Comparison of ENCODE assay signal across 28 cellular contexts in genomic region chr16:87025681-87026080, GRCh38.
A peak's percentile ranks its signal among the peaks of the same experiment; 100 is the strongest.
DNase-seq lines count a peak whose midpoint lies in the region; FAIRE-seq and TF ChIP-seq lines count a peak whose summit lies in the region.
"Had no signal": no experiment of that assay in that cellular context is flagged by ENCODE, and none has a peak within 500 bp of the region (broad histone marks: within the 10 kb centered on the region; RNA-seq: fewer than 3 reads in every experiment).

No MANE protein-coding gene starts in this region.

- no peaks in the 10 kb centered on the region for H3K36me3 ChIP-seq in endothelial cell of umbilical vein (ENCODE audit: control insufficient read depth in 2 of 2, extremely low read depth in 1 of 2, insufficient read depth in 2 of 2, low read length in 2 of 2)
- H3K36me3 ChIP-seq: BE2C; BLaER1; BLaER1 treated with 17β-estradiol and CSF1 and Interleukin-3, amounts not matched to agents 10 nM and 100 nM had no signal

- dilution Hi-C loops in endothelial cell of umbilical vein (cut with MboI; ENCODE audit: extremely low pct_ligation_motif_present, low sequenced_read_pairs) = no loop called here

- CTCF ChIA-PET in endothelial cell of umbilical vein (lab: Charles Lee) = interaction anchor here (1.0 to 6.2 kb wide), 2 partner anchors 8 to 462 kb away, joined by 3 to 28 read pairs; no protein-coding TSS in a partner anchor

- POLR2A ChIA-PET in endothelial cell of umbilical vein (lab: Charles Lee) = no interaction called here

- H3K4me1 ChIP-seq in endothelial cell of umbilical vein (ENCODE audit: control insufficient read depth, extremely low read depth, insufficient read depth, low read length) = no peaks in the 10 kb centered on the region
- H3K4me1 ChIP-seq: A549, BE2C, Caco-2 had no signal

- H3K9me1 ChIP-seq in endothelial cell of umbilical vein (replicated peaks; ENCODE audit: control insufficient read depth, extremely low read depth, insufficient read depth, low read length) = no peaks in the 10 kb centered on the region

- peak; percentile 18 for DNase-seq in endothelial cell of umbilical vein (ENCODE audit: low read depth, low spot score)
- DNase-seq in 8988T = no peak
- DNase-seq: ACHN; AML-193; BE2C; C1 segment of cervical spinal cord; Caco-2; Calu3; CD4-positive, alpha-beta memory T cell; CD4-positive, alpha-beta T cell; CD4-positive, CD25-positive, alpha-beta regulatory T cell; CD8-positive, alpha-beta memory T cell; CD8-positive, alpha-beta T cell; COR-L47; DMS 273 treated with DMSO at 0.1 percent for 48 hours; DMS153; DMS53; DMS79; DMS79 treated with DMSO at 0.1 percent for 48 hours; DND-41; EL had no signal

- TF ChIP-seq POLR2A in endothelial cell of umbilical vein (IDR thresholded peaks at IDR 0.05; ENCODE audit: low read depth, low read length) = no peak

- H3K27ac ChIP-seq in endothelial cell of umbilical vein (ENCODE audit: insufficient read depth, low read depth, low read length) = no peak overlapping the region
- H3K27ac ChIP-seq: 22Rv1; A549; BLaER1; BLaER1 treated with 17β-estradiol and CSF1 and Interleukin-3, amounts not matched to agents 10 nM and 100 nM; C4-2B had no signal

- H3K4me3 ChIP-seq in endothelial cell of umbilical vein (replicated peaks in 1 of 3; ENCODE audit: insufficient read depth in 1 of 3, low read depth in 1 of 3, low read length in 3 of 3) = no peak overlapping the region
- H3K4me3 ChIP-seq: A549; BLaER1; BLaER1 treated with 17β-estradiol and CSF1 and Interleukin-3, amounts not matched to agents 10 nM and 100 nM had no signal

- H4K20me1 ChIP-seq in endothelial cell of umbilical vein (replicated peaks; ENCODE audit: control insufficient read depth, extremely low read depth, insufficient read depth, low read length) = no peaks in the 10 kb centered on the region
- H4K20me1 ChIP-seq: BLaER1; BLaER1 treated with 17β-estradiol and CSF1 and Interleukin-3, amounts not matched to agents 10 nM and 100 nM had no signal

- H3K9me3 ChIP-seq in endothelial cell of umbilical vein (replicated peaks; ENCODE audit: control insufficient read depth, insufficient read depth, low read length) = no peaks in the 10 kb centered on the region
- H3K9me3 ChIP-seq: A549; BE2C; BLaER1; BLaER1 treated with 17β-estradiol and CSF1 and Interleukin-3, amounts not matched to agents 10 nM and 100 nM; Caco-2 had no signal

- no peaks in the 10 kb centered on the region for H3K79me2 ChIP-seq in endothelial cell of umbilical vein (ENCODE audit: control insufficient read depth, insufficient read depth, low read length)

- no peak for TF ChIP-seq CTCF in endothelial cell of umbilical vein (IDR thresholded peaks at IDR 0.05; ENCODE audit: extremely low read depth in 1 of 2, insufficient read depth in 1 of 2, low read depth in 1 of 2, low read length in 2 of 2)

- intact Hi-C loops in endothelial cell of umbilical vein (cut with micrococcal nuclease) = no loop called here

- FAIRE-seq in endothelial cell of umbilical vein (lab: Jason Lieb, UNC) = no peak
- FAIRE-seq: A204.1, A549, D721Med had no signal

- H2AFZ ChIP-seq in endothelial cell of umbilical vein (ENCODE audit: low read depth, low read length) = no peak overlapping the region

- H3K4me2 ChIP-seq in endothelial cell of umbilical vein (ENCODE audit: insufficient read depth, low read length) = no peak overlapping the region
- H3K4me2 ChIP-seq: A549, BLaER1 had no signal

- peaks cover 0 to 4% of the 10 kb centered on the region in 2 experiments for H3K27me3 ChIP-seq in endothelial cell of umbilical vein (ENCODE audit: control insufficient read depth in 2 of 2, insufficient read depth in 2 of 2, low read length in 2 of 2)
- H3K27me3 ChIP-seq: BE2C; BLaER1; BLaER1 treated with 17β-estradiol and CSF1 and Interleukin-3, amounts not matched to agents 10 nM and 100 nM had no signal

- BruUV-seq in endothelial cell of umbilical vein (replicated peaks; lab: Mats Ljungman, UMichigan) = no TSS peak

- H3K9ac ChIP-seq in endothelial cell of umbilical vein (replicated peaks; ENCODE audit: extremely low read depth, insufficient read depth, low read length) = no peak overlapping the region
- H3K9ac ChIP-seq: BLaER1; BLaER1 treated with 17β-estradiol and CSF1 and Interleukin-3, amounts not matched to agents 10 nM and 100 nM had no signal

TF ChIP-seq in endothelial cell of umbilical vein, 7 proteins besides CTCF, POLR2A, EP300 and RAD21:
- TF ChIP-seq EZH2 (IDR thresholded peaks at IDR 0.05; ENCODE audit: borderline replicate concordance, low read depth, low read length, severe bottlenecking) (no peak), JUN (IDR thresholded peaks at IDR 0.05; ENCODE audit: borderline replicate concordance, insufficient read depth, insufficient read length, low read depth) (no peak), GATA2 (IDR thresholded peaks at IDR 0.05; ENCODE audit: insufficient read depth, insufficient read length, low read depth, low read length) (no peak), MAX (IDR thresholded peaks at IDR 0.05; ENCODE audit: insufficient read depth, insufficient read length) (no peak), FOS (IDR thresholded peaks at IDR 0.05; ENCODE audit: borderline replicate concordance, insufficient read depth, low read length) (no peak), POLR2AphosphoS5 (IDR thresholded peaks at IDR 0.05; ENCODE audit: insufficient read depth, low read depth, low read length) (no peak), MYC (IDR thresholded peaks at IDR 0.05; ENCODE audit: low read depth, low read length) (no peak)
TF ChIP-seq in endothelial cell of umbilical vein: peak in this region for 0.
